20 cellular contexts compared by ENCODE assay signal in the genomic region with DNA sequence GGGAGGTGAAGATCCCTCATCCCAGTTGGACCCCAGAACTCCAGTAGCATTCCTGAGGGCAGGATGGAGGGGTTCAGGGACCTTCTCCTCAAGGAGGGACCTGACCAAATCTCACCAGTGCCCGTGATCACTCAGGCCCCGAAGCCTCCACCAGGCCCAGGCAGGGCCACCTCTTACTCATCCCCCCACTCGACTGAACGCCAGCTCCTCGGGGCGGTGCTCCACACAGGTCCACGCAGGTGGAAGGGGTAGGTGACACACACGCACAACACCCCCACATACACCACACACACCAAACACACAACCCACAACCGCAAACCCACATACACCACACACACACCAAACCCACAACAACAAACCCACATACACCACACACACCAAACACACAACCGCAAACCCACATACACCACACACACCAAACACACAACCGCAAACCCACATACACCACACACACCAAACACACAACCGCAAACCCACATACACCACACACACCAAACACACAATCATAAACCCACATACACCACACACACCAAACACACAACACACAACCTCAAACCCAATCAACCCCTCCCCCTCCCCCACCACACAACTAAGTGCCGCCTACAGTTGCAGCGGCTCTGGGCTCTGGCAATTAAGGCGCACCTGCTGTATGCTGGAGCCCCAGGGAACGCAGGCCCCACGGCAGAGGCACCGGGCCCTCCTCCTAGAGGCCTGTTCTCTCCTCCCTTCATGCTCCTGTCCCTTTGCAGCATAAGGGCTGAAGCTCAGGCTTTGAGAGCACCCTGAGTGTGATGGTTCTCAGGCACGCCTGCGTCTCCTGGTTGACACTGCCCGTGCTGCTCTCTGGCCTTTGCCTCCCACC.
"Had no signal": no experiment of that assay in that cellular context is flagged by ENCODE, and none has a peak within 500 bp of the region (broad histone marks: within the 10 kb centered on the region; RNA-seq: fewer than 3 reads in every experiment).

No MANE protein-coding gene starts in this region.

- H3K4me3 Mint-ChIP-seq: activated CD4-positive, alpha-beta T cell treated with anti-CD3 and anti-CD28 coated beads, Interleukin-2, amount 10 ng/mL, durations not matched to agents 24 days and 14 days; activated T-helper 1 cell treated with anti-CD3 and anti-CD28 coated beads, Interleukin-12 subunit alpha, Interleukin-12 subunit beta, Interleukin-2, Interleukin-4 antibody, amounts not matched to agents 30 ng/mL and 10 ng/mL and 1 ng/mL, durations not matched to agents 14 hours and 24 hours and 36 hours; dendritic cell treated with granulocyte-macrophage colony-stimulating factor and Interleukin-4, amounts not matched to agents 40 ng/mL and 50 ng/mL, for 4 days; memory B cell had no signal

- H3K27ac Mint-ChIP-seq: activated CD4-positive, alpha-beta T cell treated with anti-CD3 and anti-CD28 coated beads, Interleukin-2, amount 10 ng/mL, durations not matched to agents 24 days and 14 days; activated T-helper 1 cell treated with anti-CD3 and anti-CD28 coated beads, Interleukin-12 subunit alpha, Interleukin-12 subunit beta, Interleukin-2, Interleukin-4 antibody, amounts not matched to agents 30 ng/mL and 10 ng/mL and 1 ng/mL, durations not matched to agents 14 hours and 24 hours and 36 hours; dendritic cell treated with granulocyte-macrophage colony-stimulating factor and Interleukin-4, amounts not matched to agents 40 ng/mL and 50 ng/mL, for 4 days; memory B cell had no signal

- H3K9me3 Mint-ChIP-seq: activated CD4-positive, alpha-beta T cell treated with anti-CD3 and anti-CD28 coated beads, Interleukin-2, amount 10 ng/mL, durations not matched to agents 24 days and 14 days; activated naive CD4-positive, alpha-beta T cell treated with anti-CD3 and anti-CD28 coated beads, Interleukin-2, amount 50 U/mL, for 72 hours; activated T-helper 1 cell treated with anti-CD3 and anti-CD28 coated beads, Interleukin-12 subunit alpha, Interleukin-12 subunit beta, Interleukin-2, Interleukin-4 antibody, amounts not matched to agents 30 ng/mL and 10 ng/mL and 1 ng/mL, durations not matched to agents 14 hours and 24 hours and 36 hours; dendritic cell treated with granulocyte-macrophage colony-stimulating factor and Interleukin-4, amounts not matched to agents 40 ng/mL and 50 ng/mL, for 4 days; memory B cell; naive B cell had no signal

- DNase-seq: activated CD4-positive, alpha-beta T cell treated with anti-CD3 and anti-CD28 coated beads, Interleukin-2, amount 10 ng/mL, durations not matched to agents 24 days and 14 days; activated CD4-positive, CD25-positive, alpha-beta regulatory T cell; activated gamma-delta T cell treated with Interleukin-2 at 50 U/mL for 16 hours; amniotic stem cell; effector CD8-positive, alpha-beta T cell; esophagus squamous epithelium; mucosa of descending colon; naive B cell; pancreas; spleen; stimulated activated CD4-positive, alpha-beta T cell treated with anti-CD3 and anti-CD28 coated beads, Interleukin-4, amount 100 ng/mL, for 4 hours; stimulated activated naive CD4-positive, alpha-beta T cell treated with Interleukin-2 at 50 U/mL for 16 hours; T1000; trophoblast cell had no signal

- H3K4me1 ChIP-seq: esophagus squamous epithelium, pancreas, vagina had no signal

- H3K9me3 ChIP-seq: esophagus squamous epithelium, mucosa of descending colon, neutrophil, pancreas, spleen, vagina had no signal

- H3K36me3 ChIP-seq: esophagus squamous epithelium, neutrophil, pancreas, spleen, vagina had no signal

- H3K4me3 ChIP-seq: esophagus squamous epithelium, mucosa of descending colon, pancreas, spleen, vagina had no signal

- H3K27ac ChIP-seq: esophagus squamous epithelium, neutrophil, pancreas, spleen, vagina had no signal

- H3K36me3 Mint-ChIP-seq: activated naive CD4-positive, alpha-beta T cell treated with anti-CD3 and anti-CD28 coated beads, Interleukin-2, amount 50 U/mL, for 72 hours; memory B cell; naive B cell had no signal

- H3K27me3 ChIP-seq: pancreas, vagina had no signal

- ATAC-seq: activated naive CD4-positive, alpha-beta T cell treated with anti-CD3 and anti-CD28 coated beads, Interleukin-2, amount 50 U/mL, for 72 hours; mucosa of descending colon; pancreas had no signal
